ENCODE assay signal across 20 cellular contexts in genomic region chr1:31995263-31995662, GRCh38.
"Had no signal": no experiment of that assay in that cellular context is flagged by ENCODE, and none has a peak within 500 bp of the region (broad histone marks: within the 10 kb centered on the region; RNA-seq: fewer than 3 reads in every experiment).

No MANE protein-coding gene starts in this region.

- DNase-seq: dorsolateral prefrontal cortex; effector CD4-positive, alpha-beta T cell; head of caudate nucleus; left lung; mesenchymal stem cell; mucosa of descending colon; naive B cell; pancreas; stimulated activated CD4-positive, alpha-beta T cell treated with anti-CD3 and anti-CD28 coated beads, Interleukin-12 subunit alpha, Interleukin-12 subunit beta, amount 100 ng/mL, for 4 hours; stimulated activated CD4-positive, alpha-beta T cell treated with anti-CD3 and anti-CD28 coated beads, Interleukin-1b, Interleukin-23, amount 100 ng/mL, for 48 hours; stimulated activated CD4-positive, alpha-beta T cell treated with anti-CD3 and anti-CD28 coated beads, Interleukin-4, amount 100 ng/mL, for 1 hour; stimulated activated CD8-positive, alpha-beta memory T cell treated with anti-CD3 and anti-CD28 coated beads, Interleukin-4, amount 100 ng/mL, for 48 hours; stimulated activated naive CD4-positive, alpha-beta T cell treated with Interleukin-2 at 50 U/mL for 16 hours; stomach; tibial artery had no signal

- H3K4me1 Mint-ChIP-seq: mesothelial cell of epicardium, naive B cell, neural crest cell had no signal

- H3K27me3 Mint-ChIP-seq: natural killer cell treated with Interleukin-12 subunit alpha and Interleukin-12 subunit beta and Interleukin-15 and Interleukin-18, amount 100 ng/mL, for 72 hours; type B pancreatic cell had no signal

- ATAC-seq: left lung; mucosa of descending colon; natural killer cell treated with Interleukin-12 subunit alpha and Interleukin-12 subunit beta and Interleukin-15 and Interleukin-18, amount 100 ng/mL, for 72 hours; pancreas; sciatic nerve had no signal

- H3K36me3 Mint-ChIP-seq: mesothelial cell of epicardium; naive B cell; natural killer cell treated with Interleukin-12 subunit alpha and Interleukin-12 subunit beta and Interleukin-15 and Interleukin-18, amount 100 ng/mL, for 72 hours; type B pancreatic cell had no signal

- H3K4me3 Mint-ChIP-seq: mesothelial cell of epicardium; naive B cell; natural killer cell treated with Interleukin-12 subunit alpha and Interleukin-12 subunit beta and Interleukin-15 and Interleukin-18, amount 100 ng/mL, for 72 hours; neural crest cell; type B pancreatic cell had no signal

- H3K9me3 Mint-ChIP-seq: mesothelial cell of epicardium; naive B cell; natural killer cell treated with Interleukin-12 subunit alpha and Interleukin-12 subunit beta and Interleukin-15 and Interleukin-18, amount 100 ng/mL, for 72 hours; neural crest cell; type B pancreatic cell had no signal

- H3K27ac Mint-ChIP-seq: mesothelial cell of epicardium, type B pancreatic cell had no signal
